Comparison of ENCODE assay signal across 1 cellular context in genomic region chr1:153626929-153627796, GRCh38.
TF ChIP-seq lines count a peak whose summit lies in the region.

Gene S100A13, minus strand, starts transcription at chr1:153627505. Its CDS starts 1,033 bp downstream, at chr1:153626472.

TF ChIP-seq in Ishikawa, 13 proteins besides CTCF, POLR2A, EP300 and RAD21 (continued from another document):
- no peak for TF ChIP-seq REST (IDR thresholded peaks at IDR 0.05; ENCODE audit: low read depth)
